12 cellular contexts compared by ENCODE assay signal in the genomic region with DNA sequence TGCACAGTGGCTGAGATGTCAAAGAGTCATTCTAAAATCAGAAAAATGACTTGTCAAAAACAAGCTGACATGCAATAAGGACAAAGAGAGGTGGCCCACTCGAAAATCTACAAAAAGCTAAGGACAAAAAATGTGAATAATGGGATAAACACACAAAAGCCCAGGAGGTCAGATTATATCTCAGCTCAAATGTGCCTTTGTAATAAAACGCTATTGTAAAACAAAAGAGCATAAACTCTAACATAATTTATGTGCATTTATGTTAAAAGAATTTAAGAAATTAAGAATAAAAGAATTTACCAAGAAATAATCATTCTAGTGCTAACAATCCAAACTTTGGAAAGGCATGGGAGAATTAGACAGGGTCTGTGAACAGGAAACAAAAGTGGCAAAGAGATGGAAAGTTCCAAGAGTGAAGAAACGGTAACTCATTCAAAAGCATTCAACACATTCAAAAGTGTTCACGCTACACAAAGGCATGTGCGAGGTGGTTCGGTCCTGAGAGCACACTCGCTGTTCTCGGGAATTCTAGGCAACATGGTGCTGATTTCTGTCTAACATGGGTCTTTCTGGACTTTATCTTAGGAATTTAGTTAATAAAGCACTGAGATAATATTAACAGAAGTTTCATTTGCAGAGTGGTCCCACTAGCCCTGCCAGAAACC.
DNase-seq lines count a peak whose midpoint lies in the region; ATAC-seq and TF ChIP-seq lines count a peak whose summit lies in the region.
"Had no signal": no experiment of that assay in that cellular context is flagged by ENCODE, and none has a peak within 500 bp of the region (broad histone marks: within the 10 kb centered on the region; RNA-seq: fewer than 3 reads in every experiment).

No MANE protein-coding gene starts in this region.

- no peak overlapping the region for H3K4me3 Mint-ChIP-seq in nephron progenitor cell

- no peak overlapping the region for H3K4me3 ChIP-seq in cardiac muscle cell
- no peak overlapping the region for H3K4me3 ChIP-seq in suprapubic skin

- ATAC-seq in left cardiac atrium (no peak), foreskin keratinocyte (no peak), GM19395 (IDR thresholded peaks at IDR 0.05; ENCODE audit: unreplicated experiment) (no peak)
- ATAC-seq: HCT116 had no signal

- WGBS in suprapubic skin, result 86% methylated on average over 8 of the region's 8 CpGs

- no peaks in the 10 kb centered on the region for H3K9me3 Mint-ChIP-seq in nephron progenitor cell

- H3K4me1 ChIP-seq in cardiac muscle cell (ENCODE audit: low read depth), result peaks cover 28% of the 10 kb centered on the region
- H3K4me1 ChIP-seq in foreskin keratinocyte, result peaks cover 14% of the 10 kb centered on the region
- peaks cover 32% of the 10 kb centered on the region for H3K4me1 ChIP-seq in suprapubic skin

- peaks cover 13% of the 10 kb centered on the region for H3K27me3 Mint-ChIP-seq in nephron progenitor cell (ENCODE audit: low read depth, poor library complexity)

- intact Hi-C loops in left cardiac atrium (cut with DNase I), result loop anchor here (5.0 to 10.0 kb wide), 4 partner anchors 262 to 602 kb away; no protein-coding TSS in a partner anchor

- DNase-seq in cardiac muscle cell (ENCODE audit: low read depth in 1 of 2, low spot score in 1 of 2) (no peak), left cardiac atrium (no peak), foreskin keratinocyte (no peak), nephron progenitor cell (no peak), suprapubic skin (ENCODE audit: low spot score in 2 of 2) (no peak), NCI-H69 (lab: John Stamatoyannopoulos, UW) (no peak), glomerular visceral epithelial cell (ENCODE audit: extremely low spot score) (no peak)
- DNase-seq: C1 segment of cervical spinal cord; NK-92 treated with Interleukin-12 subunit alpha and Interleukin-12 subunit beta, amount 100 ng/mL, for 24 hours; OCI-M1 had no signal

- peak overlapping the region; percentile 21 for H3K27ac Mint-ChIP-seq in nephron progenitor cell

- TF ChIP-seq EP300 in suprapubic skin (IDR thresholded peaks at IDR 0.05), result no peak

- peaks cover 70% of the 10 kb centered on the region for H3K4me1 Mint-ChIP-seq in nephron progenitor cell

- TF ChIP-seq CTCF in cardiac muscle cell (IDR thresholded peaks at IDR 0.05; ENCODE audit: low read depth, low read length) (no peak), foreskin keratinocyte (conservative IDR thresholded peaks at IDR 0.05) (no peak), nephron progenitor cell (IDR thresholded peaks at IDR 0.05) (no peak), suprapubic skin (IDR thresholded peaks at IDR 0.05) (no peak)

- no peaks in the 10 kb centered on the region for H3K27me3 ChIP-seq in cardiac muscle cell
- H3K27me3 ChIP-seq in foreskin keratinocyte, result no peaks in the 10 kb centered on the region
- no peaks in the 10 kb centered on the region for H3K27me3 ChIP-seq in suprapubic skin

- H3K9me3 ChIP-seq in cardiac muscle cell (ENCODE audit: low read depth) (no peaks in the 10 kb centered on the region), suprapubic skin (no peaks in the 10 kb centered on the region)

- H3K36me3 ChIP-seq in cardiac muscle cell, result no peaks in the 10 kb centered on the region
- H3K36me3 ChIP-seq in suprapubic skin, result no peaks in the 10 kb centered on the region

- no peak for TF ChIP-seq POLR2A in suprapubic skin (IDR thresholded peaks at IDR 0.05)

- H3K27ac ChIP-seq in cardiac muscle cell (peak overlapping the region; percentile 40), foreskin keratinocyte (peak overlapping the region; percentile 79), suprapubic skin (no peak overlapping the region)

- no peaks in the 10 kb centered on the region for H3K36me3 Mint-ChIP-seq in nephron progenitor cell (ENCODE audit: low read depth)
